1 cellular context compared by ENCODE assay signal in the genomic region with DNA sequence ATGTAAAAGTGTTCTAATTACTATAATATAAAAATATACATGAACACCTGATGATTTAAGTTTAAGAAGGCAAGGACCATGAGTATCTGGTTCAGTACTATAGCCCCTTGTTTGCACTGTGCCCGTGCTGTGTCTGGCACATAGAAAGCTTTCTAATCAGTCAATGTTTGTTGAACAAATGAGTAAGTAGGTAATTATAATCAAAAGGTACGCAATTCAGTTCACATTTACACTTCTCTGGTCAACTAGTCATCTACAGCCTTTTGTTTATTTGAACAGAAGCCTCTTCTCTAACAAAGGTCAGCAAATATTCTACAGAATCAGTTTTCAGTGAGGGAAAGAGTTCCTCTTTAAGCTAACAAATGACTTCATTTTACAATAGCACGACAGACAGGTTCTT.
TF ChIP-seq lines count a peak whose summit lies in the region.

No MANE protein-coding gene starts in this region.

TF ChIP-seq in HepG2, 621 proteins besides CTCF, POLR2A, EP300 and RAD21 (continued from another document):
- TF ChIP-seq ZNF609 (CRISPR knock-in tag; IDR thresholded peaks at IDR 0.05; ENCODE audit: borderline replicate concordance) (peak; percentile 66; the same call in 1 of the 2 replicates), SOX5 (CRISPR knock-in tag; IDR thresholded peaks at IDR 0.05; ENCODE audit: borderline replicate concordance) (peak; percentile 33; the same call in 1 of the 2 replicates)
